Comparison of ENCODE assay signal across 21 cellular contexts in genomic region chr2:210562136-210563080, GRCh38.
"Had no signal": no experiment of that assay in that cellular context is flagged by ENCODE, and none has a peak within 500 bp of the region (broad histone marks: within the 10 kb centered on the region; RNA-seq: fewer than 3 reads in every experiment).

No MANE protein-coding gene starts in this region.

- H3K9me3 Mint-ChIP-seq: activated naive CD4-positive, alpha-beta T cell treated with anti-CD3 and anti-CD28 coated beads, Interleukin-2, amount 50 U/mL, for 24 hours; brain; dendritic cell treated with granulocyte-macrophage colony-stimulating factor and Interleukin-4, amounts not matched to agents 40 ng/mL and 50 ng/mL, for 4 days; nephron progenitor cell; type B pancreatic cell had no signal

- FAIRE-seq: TTC549 had no signal

- H3K4me1 Mint-ChIP-seq: activated naive CD4-positive, alpha-beta T cell treated with anti-CD3 and anti-CD28 coated beads, Interleukin-2, amount 50 U/mL, for 24 hours; nephron progenitor cell had no signal

- DNase-seq: activated CD4-positive, alpha-beta T cell treated with anti-CD3 and anti-CD28 coated beads for 1 hour; activated CD4-positive, alpha-beta T cell treated with anti-CD3 and anti-CD28 coated beads, Interleukin-2, amount 50 U/mL, for 1 hour; activated CD8-positive, alpha-beta T cell treated with anti-CD3 and anti-CD28 coated beads, Interleukin-2, amount 10 ng/mL, durations not matched to agents 7 days and 5 days; activated gamma-delta T cell treated with Interleukin-2 at 50 U/mL for 16 hours; anterior cingulate cortex; effector CD4-positive, alpha-beta T cell; foreskin melanocyte; hippocampal formation; left cardiac atrium; mesenchymal stem cell; nephron progenitor cell; nucleus accumbens; spleen; stimulated activated CD4-positive, alpha-beta T cell treated with anti-CD3 and anti-CD28 coated beads, Interleukin-4, amount 100 ng/mL, for 1 hour; stimulated activated naive CD4-positive, alpha-beta T cell; testis had no signal

- H3K4me3 Mint-ChIP-seq: activated CD8-positive, alpha-beta T cell treated with anti-CD3 and anti-CD28 coated beads, Interleukin-2, amount 10 ng/mL, durations not matched to agents 7 days and 5 days; activated naive CD4-positive, alpha-beta T cell treated with anti-CD3 and anti-CD28 coated beads, Interleukin-2, amount 50 U/mL, for 24 hours; brain; dendritic cell treated with granulocyte-macrophage colony-stimulating factor and Interleukin-4, amounts not matched to agents 40 ng/mL and 50 ng/mL, for 4 days; nephron progenitor cell; type B pancreatic cell had no signal

- H3K27me3 Mint-ChIP-seq: activated naive CD4-positive, alpha-beta T cell treated with anti-CD3 and anti-CD28 coated beads, Interleukin-2, amount 50 U/mL, for 24 hours; brain; dendritic cell treated with granulocyte-macrophage colony-stimulating factor and Interleukin-4, amounts not matched to agents 40 ng/mL and 50 ng/mL, for 4 days had no signal

- H3K27ac Mint-ChIP-seq: activated CD8-positive, alpha-beta T cell treated with anti-CD3 and anti-CD28 coated beads, Interleukin-2, amount 10 ng/mL, durations not matched to agents 7 days and 5 days; activated naive CD4-positive, alpha-beta T cell treated with anti-CD3 and anti-CD28 coated beads, Interleukin-2, amount 50 U/mL, for 24 hours; brain; dendritic cell treated with granulocyte-macrophage colony-stimulating factor and Interleukin-4, amounts not matched to agents 40 ng/mL and 50 ng/mL, for 4 days; type B pancreatic cell had no signal

- H3K36me3 Mint-ChIP-seq: activated naive CD4-positive, alpha-beta T cell treated with anti-CD3 and anti-CD28 coated beads, Interleukin-2, amount 50 U/mL, for 24 hours; brain; type B pancreatic cell had no signal
